ENCODE assay signal across 27 cellular contexts in genomic region chr7:37251222-37251621, GRCh38.
A peak's percentile ranks its signal among the peaks of the same experiment; 100 is the strongest.
DNase-seq lines count a peak whose midpoint lies in the region; ATAC-seq and TF ChIP-seq lines count a peak whose summit lies in the region.
"Had no signal": no experiment of that assay in that cellular context is flagged by ENCODE, and none has a peak within 500 bp of the region (broad histone marks: within the 10 kb centered on the region; RNA-seq: fewer than 3 reads in every experiment).

No MANE protein-coding gene starts in this region.

- H3K27me3 ChIP-seq in gastroesophageal sphincter, result no peaks in the 10 kb centered on the region
- H3K27me3 ChIP-seq: adrenal gland, brain microvascular endothelial cell, colonic mucosa, gastrocnemius medialis, upper lobe of left lung had no signal

- no peak for TF ChIP-seq EP300 in gastroesophageal sphincter (IDR thresholded peaks at IDR 0.05)

- H3K4me3 ChIP-seq in gastroesophageal sphincter, result no peak overlapping the region
- H3K4me3 ChIP-seq: adrenal gland, colonic mucosa, gastrocnemius medialis, skin epidermis, upper lobe of left lung had no signal

- intact Hi-C loops in CD14-positive monocyte (cut with micrococcal nuclease), result no loop called here
- intact Hi-C loops in activated T-helper 1 cell treated with anti-CD3 and anti-CD28 coated beads, Interleukin-12 subunit alpha, Interleukin-12 subunit beta, Interleukin-2, Interleukin-4 antibody, amounts not matched to agents 30 ng/mL and 10 ng/mL and 1 ng/mL, durations not matched to agents 14 hours and 24 hours and 36 hours (cut with micrococcal nuclease), result no loop called here

- no peak for DNase-seq in CD14-positive monocyte (ENCODE audit: low spot score)
- no peak for DNase-seq in activated T-helper 1 cell treated with anti-CD3 and anti-CD28 coated beads, Interleukin-12 subunit alpha, Interleukin-12 subunit beta, Interleukin-2, Interleukin-4 antibody, amounts not matched to agents 30 ng/mL and 10 ng/mL and 1 ng/mL, durations not matched to agents 14 hours and 24 hours and 36 hours (ENCODE audit: low spot score)
- peak; percentile 78 for DNase-seq in putamen (ENCODE audit: low spot score)
- DNase-seq in H4 (ENCODE audit: low spot score), result no peak
- no peak for DNase-seq in central memory CD4-positive, alpha-beta T cell
- no peak for DNase-seq in activated CD8-positive, alpha-beta T cell treated with anti-CD3 and anti-CD28 coated beads, Interleukin-2, amount 10 ng/mL, durations not matched to agents 7 days and 5 days
- DNase-seq: activated CD4-positive, alpha-beta T cell treated with anti-CD3 and anti-CD28 coated beads, Interleukin-2, amount 10 ng/mL, durations not matched to agents 24 days and 14 days; activated naive CD4-positive, alpha-beta T cell; activated T-cell treated with anti-CD3 and anti-CD28 coated beads, Interleukin-2, amount 50 U/mL, for 4 hours; adrenal gland; brain microvascular endothelial cell; Calu3; colonic mucosa; DND-41; endodermal cell; gastrocnemius medialis; natural killer cell; NCI-H1048; NCI-H187 treated with DMSO at 0.1 percent for 48 hours; NCI-H2171 treated with DMSO at 0.1 percent for 48 hours; NCI-H510A treated with DMSO at 0.1 percent for 48 hours; T-helper 9 cell; WERI-Rb-1 had no signal

- no peaks in the 10 kb centered on the region for H3K36me3 ChIP-seq in gastroesophageal sphincter
- H3K36me3 ChIP-seq: adrenal gland, brain microvascular endothelial cell, colonic mucosa, gastrocnemius medialis, upper lobe of left lung, WERI-Rb-1 had no signal

- ATAC-seq in gastroesophageal sphincter, result no peak
- no peak for ATAC-seq in activated CD8-positive, alpha-beta T cell treated with anti-CD3 and anti-CD28 coated beads, Interleukin-2, amount 10 ng/mL, durations not matched to agents 7 days and 5 days
- ATAC-seq: activated T-cell treated with anti-CD3 and anti-CD28 coated beads, Interleukin-2, amount 50 U/mL, for 4 hours; natural killer cell had no signal

- POLR2A ChIA-PET in activated CD8-positive, alpha-beta T cell treated with anti-CD3 and anti-CD28 coated beads, Interleukin-2, amount 10 ng/mL, durations not matched to agents 7 days and 5 days (lab: Charles Lee), result no interaction called here

- no peak for TF ChIP-seq CTCF in CD14-positive monocyte (IDR thresholded peaks at IDR 0.05)
- no peak for TF ChIP-seq CTCF in gastroesophageal sphincter (IDR thresholded peaks at IDR 0.05)

- peak overlapping the region in 6 of 7 donors; percentile 37 to 79 (median 64) for H3K27ac Mint-ChIP-seq in CD14-positive monocyte
- H3K27ac Mint-ChIP-seq in activated T-helper 1 cell treated with anti-CD3 and anti-CD28 coated beads, Interleukin-12 subunit alpha, Interleukin-12 subunit beta, Interleukin-2, Interleukin-4 antibody, amounts not matched to agents 30 ng/mL and 10 ng/mL and 1 ng/mL, durations not matched to agents 14 hours and 24 hours and 36 hours, result peak overlapping the region; percentile 21
- H3K27ac Mint-ChIP-seq in activated CD8-positive, alpha-beta T cell treated with anti-CD3 and anti-CD28 coated beads, Interleukin-2, amount 10 ng/mL, durations not matched to agents 7 days and 5 days, result no peak overlapping the region
- H3K27ac Mint-ChIP-seq: activated CD4-positive, alpha-beta T cell treated with anti-CD3 and anti-CD28 coated beads, Interleukin-2, amount 10 ng/mL, durations not matched to agents 24 days and 14 days; endodermal cell; natural killer cell; stimulated activated naive CD8-positive, alpha-beta T cell treated with anti-CD3 and anti-CD28 coated beads, Interleukin-15, Interleukin-2, amounts not matched to agents 100 ng/mL and 50 ng/mL, for 24 hours had no signal

- peaks cover 0 to 6% (median 6%) of the 10 kb centered on the region in 3 donors for H3K4me1 ChIP-seq in gastroesophageal sphincter
- H3K4me1 ChIP-seq: colonic mucosa, gastrocnemius medialis had no signal

- peaks cover 0 to 3% (median 0%) of the 10 kb centered on the region in 7 donors for H3K9me3 Mint-ChIP-seq in CD14-positive monocyte
- H3K9me3 Mint-ChIP-seq in activated T-helper 1 cell treated with anti-CD3 and anti-CD28 coated beads, Interleukin-12 subunit alpha, Interleukin-12 subunit beta, Interleukin-2, Interleukin-4 antibody, amounts not matched to agents 30 ng/mL and 10 ng/mL and 1 ng/mL, durations not matched to agents 14 hours and 24 hours and 36 hours, result no peaks in the 10 kb centered on the region
- no peaks in the 10 kb centered on the region for H3K9me3 Mint-ChIP-seq in activated CD8-positive, alpha-beta T cell treated with anti-CD3 and anti-CD28 coated beads, Interleukin-2, amount 10 ng/mL, durations not matched to agents 7 days and 5 days (ENCODE audit: insufficient read depth)
- H3K9me3 Mint-ChIP-seq: activated T-cell treated with anti-CD3 and anti-CD28 coated beads, Interleukin-2, amount 50 U/mL, for 4 hours; natural killer cell; stimulated activated naive CD8-positive, alpha-beta T cell treated with anti-CD3 and anti-CD28 coated beads, Interleukin-15, Interleukin-2, amounts not matched to agents 100 ng/mL and 50 ng/mL, for 24 hours had no signal

- CTCF ChIA-PET in activated CD8-positive, alpha-beta T cell treated with anti-CD3 and anti-CD28 coated beads, Interleukin-2, amount 10 ng/mL, durations not matched to agents 7 days and 5 days (lab: Charles Lee), result interaction anchor here (1.3 kb wide), 1 partner anchor 102 kb away, joined by 3 read pairs; no protein-coding TSS in a partner anchor

- H3K9me3 ChIP-seq in gastroesophageal sphincter, result no peaks in the 10 kb centered on the region
- H3K9me3 ChIP-seq: adrenal gland, colonic mucosa, gastrocnemius medialis, upper lobe of left lung had no signal

- peaks cover 0 to 2% (median 2%) of the 10 kb centered on the region in 3 donors for H3K27me3 Mint-ChIP-seq in CD14-positive monocyte (ENCODE audit: low read depth in 3 of 3)
- no peaks in the 10 kb centered on the region for H3K27me3 Mint-ChIP-seq in activated T-helper 1 cell treated with anti-CD3 and anti-CD28 coated beads, Interleukin-12 subunit alpha, Interleukin-12 subunit beta, Interleukin-2, Interleukin-4 antibody, amounts not matched to agents 30 ng/mL and 10 ng/mL and 1 ng/mL, durations not matched to agents 14 hours and 24 hours and 36 hours (ENCODE audit: insufficient read depth)
- no peaks in the 10 kb centered on the region for H3K27me3 Mint-ChIP-seq in activated CD8-positive, alpha-beta T cell treated with anti-CD3 and anti-CD28 coated beads, Interleukin-2, amount 10 ng/mL, durations not matched to agents 7 days and 5 days (ENCODE audit: low read depth)
- H3K27me3 Mint-ChIP-seq: activated CD4-positive, alpha-beta T cell treated with anti-CD3 and anti-CD28 coated beads, Interleukin-2, amount 10 ng/mL, durations not matched to agents 24 days and 14 days; stimulated activated naive CD8-positive, alpha-beta T cell treated with anti-CD3 and anti-CD28 coated beads, Interleukin-15, Interleukin-2, amounts not matched to agents 100 ng/mL and 50 ng/mL, for 24 hours had no signal

- H3K27ac ChIP-seq in gastroesophageal sphincter, result peak overlapping the region in 3 of 4 donors; percentile 30 to 43 (median 36)
- H3K27ac ChIP-seq: adrenal gland, brain microvascular endothelial cell, colonic mucosa, gastrocnemius medialis, WERI-Rb-1 had no signal

- peaks cover 32% of the 10 kb centered on the region for H3K4me1 Mint-ChIP-seq in CD14-positive monocyte
- peaks cover 22% of the 10 kb centered on the region for H3K4me1 Mint-ChIP-seq in activated T-helper 1 cell treated with anti-CD3 and anti-CD28 coated beads, Interleukin-12 subunit alpha, Interleukin-12 subunit beta, Interleukin-2, Interleukin-4 antibody, amounts not matched to agents 30 ng/mL and 10 ng/mL and 1 ng/mL, durations not matched to agents 14 hours and 24 hours and 36 hours (ENCODE audit: low read depth)
- peaks cover 8% of the 10 kb centered on the region for H3K4me1 Mint-ChIP-seq in activated CD8-positive, alpha-beta T cell treated with anti-CD3 and anti-CD28 coated beads, Interleukin-2, amount 10 ng/mL, durations not matched to agents 7 days and 5 days (ENCODE audit: low read depth)

- H3K4me3 Mint-ChIP-seq in CD14-positive monocyte, result no peak overlapping the region
- no peak overlapping the region for H3K4me3 Mint-ChIP-seq in activated T-helper 1 cell treated with anti-CD3 and anti-CD28 coated beads, Interleukin-12 subunit alpha, Interleukin-12 subunit beta, Interleukin-2, Interleukin-4 antibody, amounts not matched to agents 30 ng/mL and 10 ng/mL and 1 ng/mL, durations not matched to agents 14 hours and 24 hours and 36 hours
- no peak overlapping the region for H3K4me3 Mint-ChIP-seq in activated CD8-positive, alpha-beta T cell treated with anti-CD3 and anti-CD28 coated beads, Interleukin-2, amount 10 ng/mL, durations not matched to agents 7 days and 5 days
- H3K4me3 Mint-ChIP-seq: activated CD4-positive, alpha-beta T cell treated with anti-CD3 and anti-CD28 coated beads, Interleukin-2, amount 10 ng/mL, durations not matched to agents 24 days and 14 days; activated T-cell treated with anti-CD3 and anti-CD28 coated beads, Interleukin-2, amount 50 U/mL, for 4 hours; endodermal cell; natural killer cell; stimulated activated naive CD8-positive, alpha-beta T cell treated with anti-CD3 and anti-CD28 coated beads, Interleukin-15, Interleukin-2, amounts not matched to agents 100 ng/mL and 50 ng/mL, for 24 hours had no signal

- no peak for TF ChIP-seq POLR2A in gastroesophageal sphincter (IDR thresholded peaks at IDR 0.05)

- H3K36me3 Mint-ChIP-seq in CD14-positive monocyte, result peaks cover 31% of the 10 kb centered on the region in 2 donors
- peaks cover 27% of the 10 kb centered on the region for H3K36me3 Mint-ChIP-seq in activated T-helper 1 cell treated with anti-CD3 and anti-CD28 coated beads, Interleukin-12 subunit alpha, Interleukin-12 subunit beta, Interleukin-2, Interleukin-4 antibody, amounts not matched to agents 30 ng/mL and 10 ng/mL and 1 ng/mL, durations not matched to agents 14 hours and 24 hours and 36 hours (ENCODE audit: low read depth)
- H3K36me3 Mint-ChIP-seq in activated CD8-positive, alpha-beta T cell treated with anti-CD3 and anti-CD28 coated beads, Interleukin-2, amount 10 ng/mL, durations not matched to agents 7 days and 5 days (ENCODE audit: low read depth), result peaks cover 36% of the 10 kb centered on the region
